In the genomic region with DNA sequence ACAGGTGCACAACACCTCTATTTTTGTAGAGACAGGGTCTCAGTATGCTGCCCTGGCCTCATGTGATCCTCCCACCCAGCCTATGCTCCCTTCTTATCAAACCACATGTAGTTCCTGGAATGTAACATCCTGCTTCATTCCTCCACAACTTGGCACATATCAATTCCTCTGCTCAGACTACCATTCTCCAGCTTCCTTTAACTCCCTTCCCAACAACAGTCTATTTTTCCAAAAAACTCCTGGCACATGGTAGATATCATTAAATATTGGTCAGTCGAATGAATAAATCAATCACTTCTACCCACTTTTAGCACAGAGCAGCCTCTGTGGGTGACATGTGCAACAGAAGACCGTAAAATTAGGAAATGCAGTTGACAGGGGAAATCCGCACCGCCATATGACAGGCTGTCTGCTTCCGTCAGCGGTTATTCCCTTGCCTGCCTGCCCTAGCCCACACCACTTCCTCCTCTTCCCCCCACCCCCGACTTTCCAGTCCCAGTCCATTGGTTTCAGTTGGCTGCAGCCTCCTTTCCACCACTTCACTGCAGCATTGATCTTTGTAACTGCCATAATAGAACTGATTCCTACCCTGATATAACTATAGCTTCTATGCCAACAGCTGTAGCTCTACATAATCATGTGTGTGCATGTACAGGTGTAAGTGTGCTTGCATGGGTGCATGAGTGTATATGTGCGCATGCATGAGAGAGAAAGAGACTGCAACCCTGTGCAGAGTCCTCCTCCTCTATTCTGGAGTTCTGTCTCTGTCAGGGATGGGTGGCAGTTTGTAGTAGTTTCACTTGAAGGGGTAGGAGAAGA, we compare ENCODE assay signal across 1 cellular context.
TF ChIP-seq lines count a peak whose summit lies in the region.

No MANE protein-coding gene starts in this region.

TF ChIP-seq in HepG2, 621 proteins besides CTCF, POLR2A, EP300 and RAD21 (continued from another document and continues in another):
- TF ChIP-seq, protein P1, sequence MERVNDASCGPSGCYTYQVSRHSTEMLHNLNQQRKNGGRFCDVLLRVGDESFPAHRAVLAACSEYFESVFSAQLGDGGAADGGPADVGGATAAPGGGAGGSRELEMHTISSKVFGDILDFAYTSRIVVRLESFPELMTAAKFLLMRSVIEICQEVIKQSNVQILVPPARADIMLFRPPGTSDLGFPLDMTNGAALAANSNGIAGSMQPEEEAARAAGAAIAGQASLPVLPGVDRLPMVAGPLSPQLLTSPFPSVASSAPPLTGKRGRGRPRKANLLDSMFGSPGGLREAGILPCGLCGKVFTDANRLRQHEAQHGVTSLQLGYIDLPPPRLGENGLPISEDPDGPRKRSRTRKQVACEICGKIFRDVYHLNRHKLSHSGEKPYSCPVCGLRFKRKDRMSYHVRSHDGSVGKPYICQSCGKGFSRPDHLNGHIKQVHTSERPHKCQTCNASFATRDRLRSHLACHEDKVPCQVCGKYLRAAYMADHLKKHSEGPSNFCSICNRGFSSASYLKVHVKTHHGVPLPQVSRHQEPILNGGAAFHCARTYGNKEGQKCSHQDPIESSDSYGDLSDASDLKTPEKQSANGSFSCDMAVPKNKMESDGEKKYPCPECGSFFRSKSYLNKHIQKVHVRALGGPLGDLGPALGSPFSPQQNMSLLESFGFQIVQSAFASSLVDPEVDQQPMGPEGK (CRISPR knock-in tag; IDR thresholded peaks at IDR 0.05), result peak; percentile 13; the same call in 1 of the 2 replicates
- no peak for TF ChIP-seq ATF7 (IDR thresholded peaks at IDR 0.05)
- no peak for TF ChIP-seq ATF7 (CRISPR knock-in tag; IDR thresholded peaks at IDR 0.05)
- TF ChIP-seq ZNF121 (CRISPR knock-in tag; IDR thresholded peaks at IDR 0.05), result peak; percentile 82
- TF ChIP-seq KLF13 (CRISPR knock-in tag; IDR thresholded peaks at IDR 0.05), result no peak
- peak; percentile 79; the same call in 1 of the 2 replicates for TF ChIP-seq ZBTB38 (CRISPR knock-in tag; IDR thresholded peaks at IDR 0.05)
- TF ChIP-seq, protein P2, sequence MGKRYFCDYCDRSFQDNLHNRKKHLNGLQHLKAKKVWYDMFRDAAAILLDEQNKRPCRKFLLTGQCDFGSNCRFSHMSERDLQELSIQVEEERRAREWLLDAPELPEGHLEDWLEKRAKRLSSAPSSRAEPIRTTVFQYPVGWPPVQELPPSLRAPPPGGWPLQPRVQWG (CRISPR knock-in tag; IDR thresholded peaks at IDR 0.05; ENCODE audit: borderline replicate concordance, low read depth), result no peak
- TF ChIP-seq, protein P3, sequence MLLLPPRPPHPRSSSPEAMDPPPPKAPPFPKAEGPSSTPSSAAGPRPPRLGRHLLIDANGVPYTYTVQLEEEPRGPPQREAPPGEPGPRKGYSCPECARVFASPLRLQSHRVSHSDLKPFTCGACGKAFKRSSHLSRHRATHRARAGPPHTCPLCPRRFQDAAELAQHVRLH (CRISPR knock-in tag; IDR thresholded peaks at IDR 0.05; ENCODE audit: borderline replicate concordance, low read depth), result 0 out of 2 replicates have a peak, but pooled peaks have one; percentile 11
- TF ChIP-seq MAFF (IDR thresholded peaks at IDR 0.05; ENCODE audit: low read depth, low read length), result 0 out of 2 replicates have a peak, but pooled peaks have one; percentile 41
- no peak for TF ChIP-seq ZFP62 (CRISPR knock-in tag; IDR thresholded peaks at IDR 0.05)
- no peak for TF ChIP-seq NKX3-1 (CRISPR knock-in tag; IDR thresholded peaks at IDR 0.05)
- no peak for TF ChIP-seq ISX (CRISPR knock-in tag; conservative IDR thresholded peaks at IDR 0.05)
- TF ChIP-seq, protein P4, sequence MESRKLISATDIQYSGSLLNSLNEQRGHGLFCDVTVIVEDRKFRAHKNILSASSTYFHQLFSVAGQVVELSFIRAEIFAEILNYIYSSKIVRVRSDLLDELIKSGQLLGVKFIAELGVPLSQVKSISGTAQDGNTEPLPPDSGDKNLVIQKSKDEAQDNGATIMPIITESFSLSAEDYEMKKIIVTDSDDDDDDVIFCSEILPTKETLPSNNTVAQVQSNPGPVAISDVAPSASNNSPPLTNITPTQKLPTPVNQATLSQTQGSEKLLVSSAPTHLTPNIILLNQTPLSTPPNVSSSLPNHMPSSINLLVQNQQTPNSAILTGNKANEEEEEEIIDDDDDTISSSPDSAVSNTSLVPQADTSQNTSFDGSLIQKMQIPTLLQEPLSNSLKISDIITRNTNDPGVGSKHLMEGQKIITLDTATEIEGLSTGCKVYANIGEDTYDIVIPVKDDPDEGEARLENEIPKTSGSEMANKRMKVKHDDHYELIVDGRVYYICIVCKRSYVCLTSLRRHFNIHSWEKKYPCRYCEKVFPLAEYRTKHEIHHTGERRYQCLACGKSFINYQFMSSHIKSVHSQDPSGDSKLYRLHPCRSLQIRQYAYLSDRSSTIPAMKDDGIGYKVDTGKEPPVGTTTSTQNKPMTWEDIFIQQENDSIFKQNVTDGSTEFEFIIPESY (CRISPR knock-in tag; IDR thresholded peaks at IDR 0.05), result peak; percentile 71; the same call in 1 of the 2 replicates
- no peak for TF ChIP-seq ELF4 (CRISPR knock-in tag; IDR thresholded peaks at IDR 0.05; ENCODE audit: borderline replicate concordance)
- TF ChIP-seq ESRRA (CRISPR knock-in tag; IDR thresholded peaks at IDR 0.05; ENCODE audit: low read depth), result no peak
- TF ChIP-seq ZNF468 (CRISPR knock-in tag; IDR thresholded peaks at IDR 0.05), result no peak
- TF ChIP-seq ZNF616 (CRISPR knock-in tag; IDR thresholded peaks at IDR 0.05; ENCODE audit: low read depth), result no peak
- TF ChIP-seq EED (CRISPR knock-in tag; IDR thresholded peaks at IDR 0.05), result no peak
- TF ChIP-seq ZNF878 (CRISPR knock-in tag; IDR thresholded peaks at IDR 0.05), result no peak
- no peak for TF ChIP-seq ZNF3 (CRISPR knock-in tag; IDR thresholded peaks at IDR 0.05)
- TF ChIP-seq ZNF629 (CRISPR knock-in tag; conservative IDR thresholded peaks at IDR 0.05), result no peak
- TF ChIP-seq, protein P5, sequence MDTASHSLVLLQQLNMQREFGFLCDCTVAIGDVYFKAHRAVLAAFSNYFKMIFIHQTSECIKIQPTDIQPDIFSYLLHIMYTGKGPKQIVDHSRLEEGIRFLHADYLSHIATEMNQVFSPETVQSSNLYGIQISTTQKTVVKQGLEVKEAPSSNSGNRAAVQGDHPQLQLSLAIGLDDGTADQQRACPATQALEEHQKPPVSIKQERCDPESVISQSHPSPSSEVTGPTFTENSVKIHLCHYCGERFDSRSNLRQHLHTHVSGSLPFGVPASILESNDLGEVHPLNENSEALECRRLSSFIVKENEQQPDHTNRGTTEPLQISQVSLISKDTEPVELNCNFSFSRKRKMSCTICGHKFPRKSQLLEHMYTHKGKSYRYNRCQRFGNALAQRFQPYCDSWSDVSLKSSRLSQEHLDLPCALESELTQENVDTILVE (CRISPR knock-in tag; IDR thresholded peaks at IDR 0.05), result 0 out of 2 replicates have a peak, but pooled peaks have one; percentile 23
- TF ChIP-seq, protein P6, sequence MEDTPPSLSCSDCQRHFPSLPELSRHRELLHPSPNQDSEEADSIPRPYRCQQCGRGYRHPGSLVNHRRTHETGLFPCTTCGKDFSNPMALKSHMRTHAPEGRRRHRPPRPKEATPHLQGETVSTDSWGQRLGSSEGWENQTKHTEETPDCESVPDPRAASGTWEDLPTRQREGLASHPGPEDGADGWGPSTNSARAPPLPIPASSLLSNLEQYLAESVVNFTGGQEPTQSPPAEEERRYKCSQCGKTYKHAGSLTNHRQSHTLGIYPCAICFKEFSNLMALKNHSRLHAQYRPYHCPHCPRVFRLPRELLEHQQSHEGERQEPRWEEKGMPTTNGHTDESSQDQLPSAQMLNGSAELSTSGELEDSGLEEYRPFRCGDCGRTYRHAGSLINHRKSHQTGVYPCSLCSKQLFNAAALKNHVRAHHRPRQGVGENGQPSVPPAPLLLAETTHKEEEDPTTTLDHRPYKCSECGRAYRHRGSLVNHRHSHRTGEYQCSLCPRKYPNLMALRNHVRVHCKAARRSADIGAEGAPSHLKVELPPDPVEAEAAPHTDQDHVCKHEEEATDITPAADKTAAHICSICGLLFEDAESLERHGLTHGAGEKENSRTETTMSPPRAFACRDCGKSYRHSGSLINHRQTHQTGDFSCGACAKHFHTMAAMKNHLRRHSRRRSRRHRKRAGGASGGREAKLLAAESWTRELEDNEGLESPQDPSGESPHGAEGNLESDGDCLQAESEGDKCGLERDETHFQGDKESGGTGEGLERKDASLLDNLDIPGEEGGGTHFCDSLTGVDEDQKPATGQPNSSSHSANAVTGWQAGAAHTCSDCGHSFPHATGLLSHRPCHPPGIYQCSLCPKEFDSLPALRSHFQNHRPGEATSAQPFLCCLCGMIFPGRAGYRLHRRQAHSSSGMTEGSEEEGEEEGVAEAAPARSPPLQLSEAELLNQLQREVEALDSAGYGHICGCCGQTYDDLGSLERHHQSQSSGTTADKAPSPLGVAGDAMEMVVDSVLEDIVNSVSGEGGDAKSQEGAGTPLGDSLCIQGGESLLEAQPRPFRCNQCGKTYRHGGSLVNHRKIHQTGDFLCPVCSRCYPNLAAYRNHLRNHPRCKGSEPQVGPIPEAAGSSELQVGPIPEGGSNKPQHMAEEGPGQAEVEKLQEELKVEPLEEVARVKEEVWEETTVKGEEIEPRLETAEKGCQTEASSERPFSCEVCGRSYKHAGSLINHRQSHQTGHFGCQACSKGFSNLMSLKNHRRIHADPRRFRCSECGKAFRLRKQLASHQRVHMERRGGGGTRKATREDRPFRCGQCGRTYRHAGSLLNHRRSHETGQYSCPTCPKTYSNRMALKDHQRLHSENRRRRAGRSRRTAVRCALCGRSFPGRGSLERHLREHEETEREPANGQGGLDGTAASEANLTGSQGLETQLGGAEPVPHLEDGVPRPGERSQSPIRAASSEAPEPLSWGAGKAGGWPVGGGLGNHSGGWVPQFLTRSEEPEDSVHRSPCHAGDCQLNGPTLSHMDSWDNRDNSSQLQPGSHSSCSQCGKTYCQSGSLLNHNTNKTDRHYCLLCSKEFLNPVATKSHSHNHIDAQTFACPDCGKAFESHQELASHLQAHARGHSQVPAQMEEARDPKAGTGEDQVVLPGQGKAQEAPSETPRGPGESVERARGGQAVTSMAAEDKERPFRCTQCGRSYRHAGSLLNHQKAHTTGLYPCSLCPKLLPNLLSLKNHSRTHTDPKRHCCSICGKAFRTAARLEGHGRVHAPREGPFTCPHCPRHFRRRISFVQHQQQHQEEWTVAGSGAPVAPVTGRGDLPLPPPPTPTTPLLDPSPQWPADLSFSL (CRISPR knock-in tag; IDR thresholded peaks at IDR 0.05), result no peak
- TF ChIP-seq HNF4A (CRISPR knock-in tag; IDR thresholded peaks at IDR 0.05), result peak; percentile 34; the same call in 1 of the 2 replicates
- TF ChIP-seq ZNF484 (CRISPR knock-in tag; IDR thresholded peaks at IDR 0.05; ENCODE audit: borderline replicate concordance, low read depth), result no peak
- TF ChIP-seq, protein P7, sequence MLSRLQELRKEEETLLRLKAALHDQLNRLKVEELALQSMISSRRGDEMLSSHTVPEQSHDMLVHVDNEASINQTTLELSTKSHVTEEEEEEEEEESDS (CRISPR knock-in tag; IDR thresholded peaks at IDR 0.05; ENCODE audit: borderline replicate concordance), result no peak
- TF ChIP-seq, protein P8, sequence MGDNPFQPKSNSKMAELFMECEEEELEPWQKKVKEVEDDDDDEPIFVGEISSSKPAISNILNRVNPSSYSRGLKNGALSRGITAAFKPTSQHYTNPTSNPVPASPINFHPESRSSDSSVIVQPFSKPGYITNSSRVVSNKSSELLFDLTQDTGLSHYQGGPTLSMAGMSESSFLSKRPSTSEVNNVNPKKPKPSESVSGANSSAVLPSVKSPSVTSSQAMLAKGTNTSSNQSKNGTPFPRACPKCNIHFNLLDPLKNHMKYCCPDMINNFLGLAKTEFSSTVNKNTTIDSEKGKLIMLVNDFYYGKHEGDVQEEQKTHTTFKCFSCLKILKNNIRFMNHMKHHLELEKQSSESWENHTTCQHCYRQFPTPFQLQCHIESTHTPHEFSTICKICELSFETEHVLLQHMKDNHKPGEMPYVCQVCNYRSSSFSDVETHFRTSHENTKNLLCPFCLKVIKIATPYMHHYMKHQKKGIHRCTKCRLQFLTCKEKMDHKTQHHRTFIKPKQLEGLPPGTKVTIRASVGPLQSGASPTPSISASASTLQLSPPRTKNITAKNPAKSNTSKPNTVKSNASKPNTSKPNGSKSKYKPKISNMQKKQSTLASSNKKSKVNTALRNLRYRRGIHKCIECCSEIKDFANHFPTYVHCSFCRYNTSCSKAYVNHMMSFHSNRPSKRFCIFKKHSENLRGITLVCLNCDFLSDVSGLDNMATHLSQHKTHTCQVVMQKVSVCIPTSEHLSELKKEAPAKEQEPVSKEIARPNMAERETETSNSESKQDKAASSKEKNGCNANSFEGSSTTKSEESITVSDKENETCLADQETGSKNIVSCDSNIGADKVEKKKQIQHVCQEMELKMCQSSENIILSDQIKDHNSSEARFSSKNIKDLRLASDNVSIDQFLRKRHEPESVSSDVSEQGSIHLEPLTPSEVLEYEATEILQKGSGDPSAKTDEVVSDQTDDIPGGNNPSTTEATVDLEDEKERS (CRISPR knock-in tag; IDR thresholded peaks at IDR 0.05), result no peak
- TF ChIP-seq, protein P9, sequence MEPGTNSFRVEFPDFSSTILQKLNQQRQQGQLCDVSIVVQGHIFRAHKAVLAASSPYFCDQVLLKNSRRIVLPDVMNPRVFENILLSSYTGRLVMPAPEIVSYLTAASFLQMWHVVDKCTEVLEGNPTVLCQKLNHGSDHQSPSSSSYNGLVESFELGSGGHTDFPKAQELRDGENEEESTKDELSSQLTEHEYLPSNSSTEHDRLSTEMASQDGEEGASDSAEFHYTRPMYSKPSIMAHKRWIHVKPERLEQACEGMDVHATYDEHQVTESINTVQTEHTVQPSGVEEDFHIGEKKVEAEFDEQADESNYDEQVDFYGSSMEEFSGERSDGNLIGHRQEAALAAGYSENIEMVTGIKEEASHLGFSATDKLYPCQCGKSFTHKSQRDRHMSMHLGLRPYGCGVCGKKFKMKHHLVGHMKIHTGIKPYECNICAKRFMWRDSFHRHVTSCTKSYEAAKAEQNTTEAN (CRISPR knock-in tag; conservative IDR thresholded peaks at IDR 0.05), result no peak
- TF ChIP-seq JARID2 (CRISPR knock-in tag; IDR thresholded peaks at IDR 0.05; ENCODE audit: insufficient replicate concordance), result no peak
- no peak for TF ChIP-seq RFXANK (CRISPR knock-in tag; IDR thresholded peaks at IDR 0.05)
- TF ChIP-seq SAP130 (CRISPR knock-in tag; IDR thresholded peaks at IDR 0.05; ENCODE audit: low read depth), result peak; percentile 72
- TF ChIP-seq MAZ (IDR thresholded peaks at IDR 0.05; ENCODE audit: borderline replicate concordance, low read depth, low read length), result peak; percentile 52; the same call in 1 of the 2 replicates
- TF ChIP-seq MAZ (CRISPR knock-in tag; IDR thresholded peaks at IDR 0.05; ENCODE audit: low read depth), result no peak
- TF ChIP-seq ZFP36L2 (CRISPR knock-in tag; IDR thresholded peaks at IDR 0.05), result no peak
- TF ChIP-seq SMAD9 (CRISPR knock-in tag; IDR thresholded peaks at IDR 0.05), result no peak
- TF ChIP-seq, protein P10, sequence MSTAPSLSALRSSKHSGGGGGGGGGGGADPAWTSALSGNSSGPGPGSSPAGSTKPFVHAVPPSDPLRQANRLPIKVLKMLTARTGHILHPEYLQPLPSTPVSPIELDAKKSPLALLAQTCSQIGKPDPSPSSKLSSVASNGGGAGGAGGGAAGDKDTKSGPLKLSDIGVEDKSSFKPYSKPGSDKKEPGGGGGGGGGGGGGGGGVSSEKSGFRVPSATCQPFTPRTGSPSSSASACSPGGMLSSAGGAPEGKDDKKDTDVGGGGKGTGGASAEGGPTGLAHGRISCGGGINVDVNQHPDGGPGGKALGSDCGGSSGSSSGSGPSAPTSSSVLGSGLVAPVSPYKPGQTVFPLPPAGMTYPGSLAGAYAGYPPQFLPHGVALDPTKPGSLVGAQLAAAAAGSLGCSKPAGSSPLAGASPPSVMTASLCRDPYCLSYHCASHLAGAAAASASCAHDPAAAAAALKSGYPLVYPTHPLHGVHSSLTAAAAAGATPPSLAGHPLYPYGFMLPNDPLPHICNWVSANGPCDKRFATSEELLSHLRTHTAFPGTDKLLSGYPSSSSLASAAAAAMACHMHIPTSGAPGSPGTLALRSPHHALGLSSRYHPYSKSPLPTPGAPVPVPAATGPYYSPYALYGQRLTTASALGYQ (CRISPR knock-in tag; IDR thresholded peaks at IDR 0.05), result no peak
- TF ChIP-seq YEATS2 (CRISPR knock-in tag; IDR thresholded peaks at IDR 0.05; ENCODE audit: borderline replicate concordance), result no peak
